ENCODE assay signal across 10 cellular contexts in genomic region chr6:31572041-31572911, GRCh38. TPM values are rescaled to one million over a fixed set of nuclear protein-coding genes. Genes with fewer than 3 reads are reported as not detected.
A peak's percentile ranks its signal among the peaks of the same experiment; 100 is the strongest.
DNase-seq lines count a peak whose midpoint lies in the region; ATAC-seq and TF ChIP-seq lines count a peak whose summit lies in the region.
"Had no signal": no experiment of that assay in that cellular context is flagged by ENCODE, and none has a peak within 500 bp of the region (broad histone marks: within the 10 kb centered on the region; RNA-seq: fewer than 3 reads in every experiment).

LTA (plus strand) TSS chr6:31572289; CDS start chr6:31572743, 454 bp downstream.

- no peaks in the 10 kb centered on the region for H3K27me3 Mint-ChIP-seq in activated CD4-positive, alpha-beta T cell treated with anti-CD3 and anti-CD28 coated beads for 36 hours

- 82 to 83% methylated on average over 27 of the region's 27 CpGs for WGBS in tibial nerve, 2 donors

- no peak for TF ChIP-seq CTCF in upper lobe of right lung (IDR thresholded peaks at IDR 0.05)
- TF ChIP-seq CTCF in tibial nerve (IDR thresholded peaks at IDR 0.05) = no peak

- H3K4me1 ChIP-seq in upper lobe of right lung (peaks cover 4% of the 10 kb centered on the region), tibial nerve (peaks cover 0 to 11% (median 0%) of the 10 kb centered on the region in 4 donors)
- H3K4me1 ChIP-seq: SJSA1 had no signal

- H3K4me3 ChIP-seq in upper lobe of right lung = peak within 1 kb of the TSS; percentile 26
- H3K4me3 ChIP-seq in tibial nerve = peak within 1 kb of the TSS in 1 of 4 donors; percentile 29
- H3K4me3 ChIP-seq: SJSA1 had no signal

- ATAC-seq in HG02588 (IDR thresholded peaks at IDR 0.05; ENCODE audit: unreplicated experiment) (peak; percentile 32), upper lobe of right lung (no peak), GM18502 (IDR thresholded peaks at IDR 0.05; ENCODE audit: poor library complexity, unreplicated experiment) (no peak)
- peak; percentile 48 for ATAC-seq in activated CD4-positive, alpha-beta T cell treated with anti-CD3 and anti-CD28 coated beads for 36 hours

- peaks cover 35% of the 10 kb centered on the region for H3K36me3 Mint-ChIP-seq in activated CD4-positive, alpha-beta T cell treated with anti-CD3 and anti-CD28 coated beads for 36 hours (ENCODE audit: low read depth)

- H3K4me1 Mint-ChIP-seq in activated CD4-positive, alpha-beta T cell treated with anti-CD3 and anti-CD28 coated beads for 36 hours = peaks cover 83% of the 10 kb centered on the region

- peak; percentile 91 for DNase-seq in activated CD4-positive, alpha-beta T cell treated with anti-CD3 and anti-CD28 coated beads for 36 hours
- DNase-seq in germinal center (ENCODE audit: low spot score) = peak; percentile 70
- no peak for DNase-seq in upper lobe of right lung
- no peak for DNase-seq in tibial nerve (ENCODE audit: low spot score in 2 of 2)
- no peak for DNase-seq in NCI-H2227 treated with DMSO at 0.1 percent for 48 hours (lab: John Stamatoyannopoulos, UW)
- DNase-seq in kidney tubule cell (ENCODE audit: low spot score) = no peak

- no peaks in the 10 kb centered on the region for H3K9me3 Mint-ChIP-seq in activated CD4-positive, alpha-beta T cell treated with anti-CD3 and anti-CD28 coated beads for 36 hours (ENCODE audit: low read depth)

- H3K9me3 ChIP-seq in upper lobe of right lung = no peaks in the 10 kb centered on the region
- no peaks in the 10 kb centered on the region for H3K9me3 ChIP-seq in tibial nerve
- H3K9me3 ChIP-seq: SJSA1 had no signal

- peak within 1 kb of the TSS; percentile 97 for H3K4me3 Mint-ChIP-seq in activated CD4-positive, alpha-beta T cell treated with anti-CD3 and anti-CD28 coated beads for 36 hours

- intact Hi-C loops in activated CD4-positive, alpha-beta T cell treated with anti-CD3 and anti-CD28 coated beads for 36 hours (cut with DNase I, micrococcal nuclease) = loop anchor here (1.0 to 10.0 kb wide), 8 partner anchors 8 to 1227 kb away; partner anchors contain the start of genes HLA-B (in 1 of the 2), NFKBIL1 (in 1 of the 2) and RPP21 (in 1 of the 2)
- intact Hi-C loops in upper lobe of right lung (cut with DNase I) = no loop called here

- H3K36me3 ChIP-seq in upper lobe of right lung = no peaks in the 10 kb centered on the region
- H3K36me3 ChIP-seq in tibial nerve = no peaks in the 10 kb centered on the region
- H3K36me3 ChIP-seq: SJSA1 had no signal

- no peak for TF ChIP-seq POLR2A in tibial nerve (IDR thresholded peaks at IDR 0.05)

- H3K27me3 ChIP-seq in upper lobe of right lung = no peaks in the 10 kb centered on the region
- H3K27me3 ChIP-seq in tibial nerve = peaks cover 0 to 6% of the 10 kb centered on the region in 2 donors
- H3K27me3 ChIP-seq: SJSA1 had no signal

- H3K27ac Mint-ChIP-seq in activated CD4-positive, alpha-beta T cell treated with anti-CD3 and anti-CD28 coated beads for 36 hours = peak within 1 kb of the TSS; percentile 98

- H3K27ac ChIP-seq in upper lobe of right lung (no peak within 1 kb of the TSS), tibial nerve (peak within 1 kb of the TSS in 1 of 4 donors; percentile 79)
- H3K27ac ChIP-seq: SJSA1 had no signal

- POLR2A ChIA-PET in activated CD4-positive, alpha-beta T cell treated with anti-CD3 and anti-CD28 coated beads for 36 hours (lab: Charles Lee) = interaction anchor here (0.5 to 2.0 kb wide), 5 partner anchors 9 to 958 kb away, joined by 3 to 15 read pairs (median 3); partner anchors contain the start of gene DDX39B

- TF ChIP-seq EP300 in tibial nerve (IDR thresholded peaks at IDR 0.05) = no peak

- CTCF ChIA-PET in activated CD4-positive, alpha-beta T cell treated with anti-CD3 and anti-CD28 coated beads for 36 hours (lab: Charles Lee) = interaction anchor here (1.3 to 28.5 kb wide), 5 partner anchors 10 to 78 kb away, joined by 6 to 873 read pairs (median 13); partner anchors contain the start of genes ATP6V1G2, LST1, LTB and NCR3

RNA-seq across cellular contexts. Expression of gene LTA, which starts in this region (rescaled TPM):
- 100 to 1,000 TPM; 396 to 570 TPM for total RNA-seq in activated CD4-positive, alpha-beta T cell treated with anti-CD3 and anti-CD28 coated beads for 36 hours
- total RNA-seq in upper lobe of right lung (0.46 TPM), tibial nerve (not detected)
- total RNA-seq: liver, SJSA1 had no signal

Comparison
In these comparisons a context has a peak if more than half of its experiments do, and no peak if none do; other contexts are left out.
1. RNA of gene LTA (total RNA-seq): 396 to 570 TPM in activated CD4-positive, alpha-beta T cell treated with anti-CD3 and anti-CD28 coated beads for 36 hours; 0.46 TPM in upper lobe of right lung (single experiment) and not detected in tibial nerve; every median in the first group is over 100 times any median in the second.
2. ATAC-seq: peak in HG02588 (single experiment) and activated CD4-positive, alpha-beta T cell treated with anti-CD3 and anti-CD28 coated beads for 36 hours (single experiment); none in upper lobe of right lung (single experiment) and GM18502 (single experiment).
3. DNase-seq: peak in activated CD4-positive, alpha-beta T cell treated with anti-CD3 and anti-CD28 coated beads for 36 hours (single experiment) and germinal center (single experiment); none in upper lobe of right lung (single experiment), tibial nerve (0 of 2), NCI-H2227 treated with DMSO at 0.1 percent for 48 hours (single experiment) and kidney tubule cell (single experiment).